ENCODE assay signal across 8 cellular contexts in the genomic region with DNA sequence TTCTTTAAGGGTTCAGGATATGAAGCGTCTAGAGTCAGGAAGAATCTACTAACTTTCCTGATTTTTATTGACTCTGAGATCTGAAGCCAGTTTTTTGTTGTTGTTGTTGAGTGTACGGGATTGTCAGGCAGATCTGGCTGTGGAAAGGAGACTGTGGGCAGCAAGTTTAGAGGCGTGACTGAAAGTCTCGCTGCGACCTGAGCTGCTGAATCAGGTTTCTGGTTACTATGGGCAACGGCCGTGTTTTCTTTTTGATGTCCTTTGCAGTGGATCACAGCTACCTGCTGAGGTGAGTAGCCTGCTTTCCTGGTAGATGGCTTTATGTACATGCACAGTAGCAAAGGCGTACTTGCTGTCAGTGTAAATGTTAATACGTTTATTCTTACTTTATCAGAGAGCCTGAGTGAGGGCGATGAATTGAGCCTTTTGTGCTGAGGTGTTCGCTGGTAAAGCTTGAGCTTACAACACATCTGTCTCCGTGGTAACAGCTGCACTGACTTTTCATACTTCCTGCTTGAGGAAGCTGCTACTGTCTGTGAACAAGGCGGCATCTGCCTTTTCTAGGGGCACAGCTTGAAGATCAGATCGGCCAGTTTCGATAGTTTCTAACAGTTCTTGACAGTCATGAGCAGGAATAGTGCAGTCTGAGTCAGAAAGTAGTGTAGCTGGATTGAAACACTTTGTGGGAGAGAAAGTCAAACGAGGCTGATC.
DNase-seq lines count a peak whose midpoint lies in the region; FAIRE-seq and TF ChIP-seq lines count a peak whose summit lies in the region.
"Not testable (repeated sequence)": the region's sequence is repeated elsewhere in the genome, so short reads cannot be mapped to it uniquely, and the experiment has no call there.

No MANE protein-coding gene starts in this region.

- H3K36me3 ChIP-seq in BLaER1; Peyer's patch; small intestine (ENCODE audit: control insufficient read depth in 2 of 2, insufficient read depth in 2 of 2, low read length in 2 of 2): not testable (repeated sequence)

- not testable (repeated sequence) for TF ChIP-seq POLR2A in Peyer's patch (IDR thresholded peaks at IDR 0.05)

- H3K4me1 Mint-ChIP-seq in endothelial cell (ENCODE audit: unreplicated experiment), result peaks cover 16% of the 10 kb centered on the region
- H3K4me1 Mint-ChIP-seq in nephron, result peaks cover 32% of the 10 kb centered on the region

- peak; percentile 44 for DNase-seq in Jurkat, Clone E6-1 (ENCODE audit: low read depth, low spot score)
- peak in 1 of 3 donors; percentile 53 for DNase-seq in Peyer's patch
- DNase-seq in activated CD4-positive, alpha-beta T cell treated with anti-CD3 and anti-CD28 coated beads, Interleukin-2, amount 50 U/mL, for 1 hour, result peak; percentile 2
- peak; percentile 28 for DNase-seq in central memory CD4-positive, alpha-beta T cell
- DNase-seq in endothelial cell (ENCODE audit: low spot score), result peak; percentile 34
- peak; percentile 6 for DNase-seq in small intestine

- not testable (repeated sequence) for H3K27ac ChIP-seq in BLaER1
- peak overlapping the region in 3 of 4 donors; percentile 13 to 84 (median 26) for H3K27ac ChIP-seq in Peyer's patch
- peak overlapping the region; percentile 5 to 47 for H3K27ac ChIP-seq in small intestine (ENCODE audit: low read depth in 1 of 2, low read length in 1 of 2)

- 19 to 32% (median 21%) methylated on average over 16 of the region's 16 CpGs for WGBS in small intestine, 3 donors

- not testable (repeated sequence) for H3K4me3 Mint-ChIP-seq in endothelial cell (ENCODE audit: unreplicated experiment)
- H3K4me3 Mint-ChIP-seq in nephron, result peak overlapping the region in 2 of 3 experiments; percentile 5 to 7

- not testable (repeated sequence) for H3K36me3 Mint-ChIP-seq in endothelial cell (ENCODE audit: low read depth, unreplicated experiment); nephron (ENCODE audit: low read depth)

- not testable (repeated sequence) for H3K27ac Mint-ChIP-seq in endothelial cell (ENCODE audit: unreplicated experiment)
- peak overlapping the region; percentile 39 to 67 (median 62) for H3K27ac Mint-ChIP-seq in nephron

- H3K27me3 Mint-ChIP-seq in endothelial cell (ENCODE audit: unreplicated experiment); nephron (ENCODE audit: low read depth): not testable (repeated sequence)

- H3K4me1 ChIP-seq in BLaER1, result peaks cover 44% of the 10 kb centered on the region
- H3K4me1 ChIP-seq in Peyer's patch; small intestine (ENCODE audit: control insufficient read depth in 2 of 2, insufficient read depth in 1 of 2, low read depth in 1 of 2, low read length in 1 of 2): not testable (repeated sequence)

- not testable (repeated sequence) for H3K9me3 ChIP-seq in BLaER1; Peyer's patch; small intestine (ENCODE audit: control insufficient read depth, low read depth)

- TF ChIP-seq CTCF in Peyer's patch (IDR thresholded peaks at IDR 0.05); endothelial cell (IDR thresholded peaks at IDR 0.05; ENCODE audit: unreplicated experiment); nephron (IDR thresholded peaks at IDR 0.05; ENCODE audit: unreplicated experiment in 3 of 3): not testable (repeated sequence)

- H3K27me3 ChIP-seq in BLaER1; Peyer's patch; small intestine (ENCODE audit: control insufficient read depth in 2 of 2, insufficient read depth in 2 of 2, low read length in 2 of 2): not testable (repeated sequence)

- not testable (repeated sequence) for H3K9ac ChIP-seq in BLaER1

- FAIRE-seq in small intestine (lab: Jason Lieb, UNC), result not testable (repeated sequence)

- not testable (repeated sequence) for H3K4me3 ChIP-seq in BLaER1; Jurkat, Clone E6-1 (ENCODE audit: low read length)
- H3K4me3 ChIP-seq in Peyer's patch, result peak overlapping the region in 2 of 4 donors; percentile 35 to 52
- H3K4me3 ChIP-seq in small intestine (ENCODE audit: low read depth in 1 of 2, low read length in 2 of 2), result peak overlapping the region in 1 of 2 donors; percentile 33

- H4K20me1 ChIP-seq in BLaER1, result not testable (repeated sequence)

- H3K4me2 ChIP-seq in BLaER1, result peak overlapping the region; percentile 45

- not testable (repeated sequence) for H3K9me3 Mint-ChIP-seq in endothelial cell (ENCODE audit: unreplicated experiment); nephron
